Comparison of ENCODE assay signal across 1 cellular context in genomic region chr1:64986903-64987871, GRCh38.
TF ChIP-seq lines count a peak whose summit lies in the region.

No MANE protein-coding gene starts in this region.

TF ChIP-seq in K562, 482 proteins besides CTCF, POLR2A, EP300 and RAD21 (continued from another document and continues in another):
- TF ChIP-seq FOXO4 (CRISPR knock-in tag; IDR thresholded peaks at IDR 0.05), result no peak
- TF ChIP-seq MCM2 (IDR thresholded peaks at IDR 0.05; ENCODE audit: low read depth), result no peak
- TF ChIP-seq PHF20 (IDR thresholded peaks at IDR 0.05; ENCODE audit: partially characterized antibody), result no peak
- no peak for TF ChIP-seq BHLHE40 (IDR thresholded peaks at IDR 0.05; ENCODE audit: low read length)
- TF ChIP-seq NCOA6 (IDR thresholded peaks at IDR 0.05), result no peak
- peak; percentile 92 for TF ChIP-seq ATF3 (IDR thresholded peaks at IDR 0.05)
- no peak; the same call in 1 of the 2 replicates for TF ChIP-seq ATF3 (CRISPR knock-in tag; conservative IDR thresholded peaks at IDR 0.05)
- TF ChIP-seq ZNF134 (CRISPR knock-in tag; conservative IDR thresholded peaks at IDR 0.05), result no peak
- TF ChIP-seq CBFB (CRISPR knock-in tag; IDR thresholded peaks at IDR 0.05), result no peak
- no peak for TF ChIP-seq HMGXB4 (CRISPR knock-in tag; IDR thresholded peaks at IDR 0.05)
- no peak for TF ChIP-seq PATZ1 (CRISPR knock-in tag; IDR thresholded peaks at IDR 0.05; ENCODE audit: borderline replicate concordance)
- no peak for TF ChIP-seq HOMEZ (CRISPR knock-in tag; IDR thresholded peaks at IDR 0.05)
- TF ChIP-seq CXXC5 (CRISPR knock-in tag; IDR thresholded peaks at IDR 0.05), result no peak
- TF ChIP-seq TCF3 (CRISPR knock-in tag; IDR thresholded peaks at IDR 0.05), result no peak
- peak; percentile 96 for TF ChIP-seq SOX6 (IDR thresholded peaks at IDR 0.05)
- no peak for TF ChIP-seq NCOA1 (IDR thresholded peaks at IDR 0.05; ENCODE audit: low read depth)
- TF ChIP-seq PML (IDR thresholded peaks at IDR 0.05; ENCODE audit: low read length), result no peak
- no peak for TF ChIP-seq NCOA4 (IDR thresholded peaks at IDR 0.05; ENCODE audit: partially characterized antibody)
- no peak for TF ChIP-seq PYGO2 (tag; IDR thresholded peaks at IDR 0.05)
- TF ChIP-seq RBM17 (IDR thresholded peaks at IDR 0.05; ENCODE audit: borderline replicate concordance, low read depth, low read length), result no peak
- TF ChIP-seq ZFP91 (CRISPR knock-in tag; IDR thresholded peaks at IDR 0.05), result no peak
- TF ChIP-seq GATAD2B (IDR thresholded peaks at IDR 0.05; ENCODE audit: borderline replicate concordance), result no peak
- no peak for TF ChIP-seq ZNF551 (CRISPR knock-in tag; IDR thresholded peaks at IDR 0.05)
- TF ChIP-seq SRSF1 (IDR thresholded peaks at IDR 0.05; ENCODE audit: low read depth, low read length), result no peak
- TF ChIP-seq ATF4 (CRISPR knock-in tag; IDR thresholded peaks at IDR 0.05), result peak; percentile 58; the same call in 1 of the 2 replicates
- no peak for TF ChIP-seq STAT5A (IDR thresholded peaks at IDR 0.05; ENCODE audit: borderline replicate concordance, low read length)
- TF ChIP-seq ZNF263 (CRISPR knock-in tag; IDR thresholded peaks at IDR 0.05; ENCODE audit: borderline replicate concordance), result no peak
- no peak for TF ChIP-seq ZSCAN32 (CRISPR knock-in tag; IDR thresholded peaks at IDR 0.05)
- TF ChIP-seq NR1H2 (CRISPR knock-in tag; IDR thresholded peaks at IDR 0.05), result no peak
- no peak for TF ChIP-seq REST (CRISPR knock-in tag; IDR thresholded peaks at IDR 0.05; ENCODE audit: low read depth)
- TF ChIP-seq MCM5 (IDR thresholded peaks at IDR 0.05; ENCODE audit: low read depth), result no peak
- TF ChIP-seq ZBTB33 (CRISPR knock-in tag; IDR thresholded peaks at IDR 0.05), result no peak
- TF ChIP-seq RBFOX2 (IDR thresholded peaks at IDR 0.05; ENCODE audit: low read depth, low read length), result no peak
- no peak for TF ChIP-seq ZNF785 (CRISPR knock-in tag; IDR thresholded peaks at IDR 0.05)
- TF ChIP-seq ZNF197 (CRISPR knock-in tag; IDR thresholded peaks at IDR 0.05; ENCODE audit: low read depth), result no peak
- no peak for TF ChIP-seq NFXL1 (CRISPR knock-in tag; IDR thresholded peaks at IDR 0.05)
- no peak for TF ChIP-seq PRMT5 (CRISPR knock-in tag; IDR thresholded peaks at IDR 0.05)
- TF ChIP-seq ZNF609 (CRISPR knock-in tag; IDR thresholded peaks at IDR 0.05; ENCODE audit: borderline replicate concordance), result no peak
- TF ChIP-seq FOXM1 (IDR thresholded peaks at IDR 0.05; ENCODE audit: low read depth), result no peak
- TF ChIP-seq FOXM1 (CRISPR knock-in tag; IDR thresholded peaks at IDR 0.05; ENCODE audit: low read depth), result no peak
- TF ChIP-seq E2F1 (CRISPR knock-in tag; IDR thresholded peaks at IDR 0.05), result no peak
